ENCODE assay signal across 20 cellular contexts in the genomic region with DNA sequence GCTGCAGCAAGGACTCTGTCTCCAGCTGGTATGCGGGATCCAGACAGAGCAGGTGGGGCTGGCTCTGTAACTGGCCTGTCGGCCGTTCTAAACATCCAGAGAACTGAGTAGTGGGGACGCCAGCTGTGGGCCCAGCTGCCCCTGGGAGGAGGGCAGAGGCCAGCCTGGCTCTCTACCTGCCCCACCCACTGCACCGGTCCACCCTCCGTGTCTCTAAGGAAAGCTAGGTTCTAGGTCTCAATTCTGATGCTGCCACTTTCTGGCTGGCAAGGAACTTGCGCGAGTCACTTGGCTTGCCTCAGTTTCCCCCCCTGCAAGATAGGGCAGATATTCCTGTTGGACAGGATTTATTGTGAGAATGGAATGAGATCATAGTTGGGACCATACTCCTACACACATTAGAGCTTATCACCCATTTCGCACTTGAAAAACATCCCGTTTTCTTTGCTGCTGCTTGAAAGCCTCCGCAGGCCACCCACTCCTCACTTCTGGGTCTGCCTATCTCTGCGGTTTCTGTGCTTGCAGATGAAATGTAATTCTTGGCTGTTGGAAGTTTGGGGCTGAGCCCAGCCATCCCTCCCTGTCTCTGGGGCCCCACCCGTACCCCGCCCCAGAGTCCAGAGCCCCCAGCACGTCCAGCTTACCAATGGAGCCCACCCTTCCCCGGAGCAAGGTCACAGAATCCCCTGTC.
DNase-seq lines count a peak whose midpoint lies in the region; ATAC-seq and TF ChIP-seq lines count a peak whose summit lies in the region.
"Had no signal": no experiment of that assay in that cellular context is flagged by ENCODE, and none has a peak within 500 bp of the region (broad histone marks: within the 10 kb centered on the region; RNA-seq: fewer than 3 reads in every experiment).

No MANE protein-coding gene starts in this region.

- no peak overlapping the region for H3K4me2 ChIP-seq in osteoblast (ENCODE audit: insufficient read depth, low read length)

- no peak for TF ChIP-seq CTCF in CD4-positive, alpha-beta T cell (IDR thresholded peaks at IDR 0.05)
- no peak for TF ChIP-seq CTCF in chondrocyte (IDR thresholded peaks at IDR 0.05)
- TF ChIP-seq CTCF in osteoblast (IDR thresholded peaks at IDR 0.05; ENCODE audit: extremely low read depth, low read depth, low read length) = no peak

- no peak overlapping the region for H2AFZ ChIP-seq in osteoblast (ENCODE audit: low read length)

- no peaks in the 10 kb centered on the region for H3K79me2 ChIP-seq in osteoblast (ENCODE audit: insufficient read depth, low read length)

- peak overlapping the region; percentile 27 for H3K27ac ChIP-seq in CD4-positive, alpha-beta T cell (ENCODE audit: low read depth, low read length)
- H3K27ac ChIP-seq in osteoblast (ENCODE audit: low read depth, low read length) = no peak overlapping the region
- H3K27ac ChIP-seq: foreskin keratinocyte, right atrium auricular region, thyroid gland had no signal

- H3K27ac Mint-ChIP-seq in CD4-positive, alpha-beta T cell = peak overlapping the region; percentile 98
- H3K27ac Mint-ChIP-seq in chondrocyte (ENCODE audit: unreplicated experiment) = no peak overlapping the region
- H3K27ac Mint-ChIP-seq: activated naive CD8-positive, alpha-beta T cell treated with anti-CD3 and anti-CD28 coated beads, Interleukin-2, amount 10 ng/mL, durations not matched to agents 7 days and 5 days had no signal

- H3K9ac ChIP-seq in NT2/D1 (ENCODE audit: insufficient read length, low read depth) = peak overlapping the region; percentile 12

- peaks cover 97% of the 10 kb centered on the region for H3K4me1 Mint-ChIP-seq in CD4-positive, alpha-beta T cell (ENCODE audit: low read depth)
- H3K4me1 Mint-ChIP-seq in chondrocyte (ENCODE audit: low read depth) = peaks cover 13% of the 10 kb centered on the region

- H3K36me3 ChIP-seq in NT2/D1 (ENCODE audit: insufficient read depth, insufficient read length, low read length) = peaks cover 5% of the 10 kb centered on the region
- no peaks in the 10 kb centered on the region for H3K36me3 ChIP-seq in osteoblast (ENCODE audit: insufficient read depth, low read length)
- H3K36me3 ChIP-seq: right atrium auricular region, thyroid gland had no signal

- H3K4me1 ChIP-seq in NT2/D1 (ENCODE audit: insufficient read depth, insufficient read length) (peaks cover 35% of the 10 kb centered on the region), osteoblast (ENCODE audit: insufficient read depth, low read length) (peaks cover 13% of the 10 kb centered on the region)
- H3K4me1 ChIP-seq: foreskin keratinocyte had no signal

- H3K27me3 ChIP-seq in CD4-positive, alpha-beta T cell (ENCODE audit: control insufficient read depth, insufficient read depth, low read length) = no peaks in the 10 kb centered on the region
- H3K27me3 ChIP-seq in NT2/D1 (ENCODE audit: insufficient read depth, insufficient read length) = no peaks in the 10 kb centered on the region
- H3K27me3 ChIP-seq in osteoblast (ENCODE audit: insufficient read depth, low read length) = no peaks in the 10 kb centered on the region
- H3K27me3 ChIP-seq: right atrium auricular region, thyroid gland had no signal

- H3K4me3 ChIP-seq in NT2/D1 (ENCODE audit: insufficient read length, low read depth) = no peak overlapping the region
- H3K4me3 ChIP-seq in osteoblast (ENCODE audit: insufficient read depth, low read length) = no peak overlapping the region
- H3K4me3 ChIP-seq: right atrium auricular region, thyroid gland had no signal

- intact Hi-C loops in CD4-positive, alpha-beta T cell (cut with DNase I, micrococcal nuclease) = loop anchor here in 1 of 2 experiments (10.0 kb wide), 1 partner anchor 523 kb away; a partner anchor contains a TSS

- H3K9me3 ChIP-seq in CD4-positive, alpha-beta T cell (ENCODE audit: control insufficient read depth, low read length) = no peaks in the 10 kb centered on the region
- H3K9me3 ChIP-seq in NT2/D1 (ENCODE audit: insufficient read depth, low read length) (no peaks in the 10 kb centered on the region), osteoblast (ENCODE audit: low read depth, low read length) (no peaks in the 10 kb centered on the region)
- H3K9me3 ChIP-seq: right atrium auricular region, thyroid gland had no signal

- ATAC-seq in CD4-positive, alpha-beta T cell (ENCODE audit: poor library complexity) = no peak
- no peak for ATAC-seq in HG02571 (IDR thresholded peaks at IDR 0.05; ENCODE audit: unreplicated experiment)
- no peak for ATAC-seq in GM18519 (IDR thresholded peaks at IDR 0.05; ENCODE audit: low FRiP score, unreplicated experiment)
- ATAC-seq: foreskin keratinocyte had no signal

- peaks cover 69% of the 10 kb centered on the region for H3K36me3 Mint-ChIP-seq in CD4-positive, alpha-beta T cell (ENCODE audit: low read depth)
- peaks cover 2% of the 10 kb centered on the region for H3K36me3 Mint-ChIP-seq in chondrocyte (ENCODE audit: low read depth)
- H3K36me3 Mint-ChIP-seq: brain had no signal

- H4K20me1 ChIP-seq in osteoblast (ENCODE audit: insufficient read depth, low read length) = no peaks in the 10 kb centered on the region

- peak overlapping the region; percentile 4 for H3K4me3 Mint-ChIP-seq in CD4-positive, alpha-beta T cell
- H3K4me3 Mint-ChIP-seq in chondrocyte (ENCODE audit: unreplicated experiment) = no peak overlapping the region
- H3K4me3 Mint-ChIP-seq: activated naive CD8-positive, alpha-beta T cell treated with anti-CD3 and anti-CD28 coated beads, Interleukin-2, amount 10 ng/mL, durations not matched to agents 7 days and 5 days; brain had no signal

- peak in 1 of 10 experiments; percentile 3 for DNase-seq in CD4-positive, alpha-beta T cell
- DNase-seq in NT2/D1 (ENCODE audit: low read depth, low spot score) (no peak), chondrocyte (ENCODE audit: low spot score) (peak; percentile 57), osteoblast (ENCODE audit: insufficient read length, low spot score, missing footprints) (peak; percentile 25)
- no peak for DNase-seq in stimulated activated CD4-positive, alpha-beta T cell treated with anti-CD3 and anti-CD28 coated beads, Interleukin-15, amount 100 ng/mL, for 24 hours
- DNase-seq: activated CD4-positive, alpha-beta T cell treated with anti-CD3 and anti-CD28 coated beads, Interleukin-2, amount 50 U/mL, for 48 hours; activated naive CD8-positive, alpha-beta T cell treated with anti-CD3 and anti-CD28 coated beads, Interleukin-2, amount 10 ng/mL, durations not matched to agents 7 days and 5 days; activated T-cell treated with anti-CD3 and anti-CD28 coated beads, Interleukin-2, amount 50 U/mL, for 48 hours; DMS53; foreskin keratinocyte; Kasumi-1; NCI-H1092; NCI-H2029; NK-92 treated with Interleukin-12 subunit alpha and Interleukin-12 subunit beta, amount 100 ng/mL, for 24 hours; SW 1271; thyroid gland had no signal

- POLR2A ChIA-PET in CD4-positive, alpha-beta T cell (lab: Charles Lee) = interaction anchor here (1.2 to 5.1 kb wide), 2 partner anchors 8 to 12 kb away, joined by 3 to 28 read pairs; no protein-coding TSS in a partner anchor

- CTCF ChIA-PET in CD4-positive, alpha-beta T cell (lab: Charles Lee) = interaction anchor here (5.7 kb wide), 1 partner anchor 12 kb away, joined by 42 read pairs; no protein-coding TSS in a partner anchor

- no peaks in the 10 kb centered on the region for H3K9me3 Mint-ChIP-seq in CD4-positive, alpha-beta T cell
- no peaks in the 10 kb centered on the region for H3K9me3 Mint-ChIP-seq in chondrocyte (ENCODE audit: low read depth)
- H3K9me3 Mint-ChIP-seq: activated naive CD8-positive, alpha-beta T cell treated with anti-CD3 and anti-CD28 coated beads, Interleukin-2, amount 10 ng/mL, durations not matched to agents 7 days and 5 days had no signal

- H3K27me3 Mint-ChIP-seq in CD4-positive, alpha-beta T cell = no peaks in the 10 kb centered on the region
- peaks cover 7% of the 10 kb centered on the region for H3K27me3 Mint-ChIP-seq in chondrocyte (ENCODE audit: low read depth)
- H3K27me3 Mint-ChIP-seq: activated naive CD8-positive, alpha-beta T cell treated with anti-CD3 and anti-CD28 coated beads, Interleukin-2, amount 10 ng/mL, durations not matched to agents 7 days and 5 days; brain had no signal

Comparison
In these comparisons a context has a peak if more than half of its experiments do, and no peak if none do; other contexts are left out.
1. DNase-seq: peak in chondrocyte (single experiment) and osteoblast (single experiment); none in NT2/D1 (single experiment) and stimulated activated CD4-positive, alpha-beta T cell treated with anti-CD3 and anti-CD28 coated beads, Interleukin-15, amount 100 ng/mL, for 24 hours (single experiment).